1 cellular context compared by ENCODE assay signal in the genomic region with DNA sequence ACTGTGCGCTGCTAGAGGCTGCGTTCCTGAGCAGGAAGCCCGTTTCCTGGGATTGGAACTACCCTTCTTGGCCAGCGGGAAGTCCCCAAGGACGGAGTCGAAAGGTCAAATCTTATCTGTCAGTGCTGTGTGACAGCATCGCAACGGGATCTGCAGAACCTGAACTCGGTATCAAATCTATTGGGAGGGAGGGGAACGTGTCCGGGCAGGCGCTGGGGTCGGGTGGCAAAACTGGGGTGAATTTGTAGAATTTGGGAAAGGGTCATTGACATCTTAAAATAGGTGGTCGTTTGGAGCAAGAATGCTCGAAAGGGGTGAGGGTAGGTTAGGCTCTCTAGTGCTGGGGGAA.
TF ChIP-seq lines count a peak whose summit lies in the region.

No MANE protein-coding gene starts in this region.

TF ChIP-seq in endothelial cell of umbilical vein, 7 proteins besides CTCF, POLR2A, EP300 and RAD21 (continued from another document):
- TF ChIP-seq, protein P1, sequence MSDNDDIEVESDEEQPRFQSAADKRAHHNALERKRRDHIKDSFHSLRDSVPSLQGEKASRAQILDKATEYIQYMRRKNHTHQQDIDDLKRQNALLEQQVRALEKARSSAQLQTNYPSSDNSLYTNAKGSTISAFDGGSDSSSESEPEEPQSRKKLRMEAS (IDR thresholded peaks at IDR 0.05; ENCODE audit: insufficient read depth, insufficient read length): no peak
- TF ChIP-seq JUN (IDR thresholded peaks at IDR 0.05; ENCODE audit: borderline replicate concordance, insufficient read depth, insufficient read length, low read depth): no peak
- no peak for TF ChIP-seq MYC (IDR thresholded peaks at IDR 0.05; ENCODE audit: low read depth, low read length)
- no peak for TF ChIP-seq EZH2 (IDR thresholded peaks at IDR 0.05; ENCODE audit: borderline replicate concordance, low read depth, low read length, severe bottlenecking)
- no peak for TF ChIP-seq FOS (IDR thresholded peaks at IDR 0.05; ENCODE audit: borderline replicate concordance, insufficient read depth, low read length)
- peak; percentile 39 for TF ChIP-seq GATA2 (IDR thresholded peaks at IDR 0.05; ENCODE audit: insufficient read depth, insufficient read length, low read depth, low read length)
